Comparison of ENCODE assay signal across 8 cellular contexts in genomic region chr4:85778809-85779124, GRCh38.
A peak's percentile ranks its signal among the peaks of the same experiment; 100 is the strongest.
DNase-seq lines count a peak whose midpoint lies in the region; ATAC-seq and TF ChIP-seq lines count a peak whose summit lies in the region.

No MANE protein-coding gene starts in this region.

- H3K36me3 Mint-ChIP-seq in CD8-positive, alpha-beta memory T cell = no peaks in the 10 kb centered on the region

- peaks cover 0 to 7% (median 0%) of the 10 kb centered on the region in 5 donors for H3K9me3 Mint-ChIP-seq in CD8-positive, alpha-beta memory T cell

- CTCF ChIA-PET in CD8-positive, alpha-beta memory T cell (lab: Charles Lee) = no interaction called here

- H3K27me3 ChIP-seq in suprapubic skin = no peaks in the 10 kb centered on the region
- no peaks in the 10 kb centered on the region for H3K27me3 ChIP-seq in CD8-positive, alpha-beta memory T cell (ENCODE audit: insufficient read depth, low read length, poor library complexity, severe bottlenecking)

- H3K27me3 Mint-ChIP-seq in CD8-positive, alpha-beta memory T cell = no peaks in the 10 kb centered on the region

- no peak for TF ChIP-seq POLR2A in suprapubic skin (IDR thresholded peaks at IDR 0.05)

- TF ChIP-seq CTCF in fibroblast of the aortic adventitia (IDR thresholded peaks at IDR 0.05; ENCODE audit: insufficient read depth, low read length) = no peak
- TF ChIP-seq CTCF in suprapubic skin (IDR thresholded peaks at IDR 0.05) = no peak

- ATAC-seq in GM21423 (IDR thresholded peaks at IDR 0.05; ENCODE audit: unreplicated experiment) (peak; percentile 76), HG03558 (IDR thresholded peaks at IDR 0.05; ENCODE audit: extremely low read depth, unreplicated experiment) (peak; percentile 57)

- no peak for TF ChIP-seq EP300 in suprapubic skin (IDR thresholded peaks at IDR 0.05)

- WGBS in suprapubic skin = 42% methylated on average over 3 of the region's 3 CpGs

- no peaks in the 10 kb centered on the region for H3K36me3 ChIP-seq in suprapubic skin
- no peaks in the 10 kb centered on the region for H3K36me3 ChIP-seq in CD8-positive, alpha-beta memory T cell (ENCODE audit: insufficient read depth, low read length)

- peak overlapping the region; percentile 57 for H3K27ac ChIP-seq in suprapubic skin
- no peak overlapping the region for H3K27ac ChIP-seq in CD8-positive, alpha-beta memory T cell (ENCODE audit: low read depth, low read length)

- H3K4me3 Mint-ChIP-seq in CD8-positive, alpha-beta memory T cell = no peak overlapping the region

- no peaks in the 10 kb centered on the region for H3K4me1 Mint-ChIP-seq in CD8-positive, alpha-beta memory T cell

- peaks cover 10% of the 10 kb centered on the region for H3K4me1 ChIP-seq in suprapubic skin
- no peaks in the 10 kb centered on the region for H3K4me1 ChIP-seq in CD8-positive, alpha-beta memory T cell (ENCODE audit: insufficient read depth, low read length)

- peak; percentile 58 for DNase-seq in fibroblast of the aortic adventitia (ENCODE audit: low read depth)
- no peak for DNase-seq in suprapubic skin (ENCODE audit: low spot score in 2 of 2)
- no peak for DNase-seq in nucleus accumbens (lab: John Stamatoyannopoulos, UW)
- DNase-seq in CD8-positive, alpha-beta memory T cell = no peak
- DNase-seq in NK-92 (lab: John Stamatoyannopoulos, UW; ENCODE audit: unreplicated experiment) = no peak
- no peak for DNase-seq in hypothalamus (lab: John Stamatoyannopoulos, UW)

- H3K4me3 ChIP-seq in fibroblast of the aortic adventitia (ENCODE audit: low read depth, low read length) (peak overlapping the region; percentile 67), suprapubic skin (no peak overlapping the region)
- H3K4me3 ChIP-seq in CD8-positive, alpha-beta memory T cell (ENCODE audit: low read length) = no peak overlapping the region

- no peak overlapping the region for H3K27ac Mint-ChIP-seq in CD8-positive, alpha-beta memory T cell

- POLR2A ChIA-PET in CD8-positive, alpha-beta memory T cell (lab: Charles Lee) = no interaction called here

- H3K9me3 ChIP-seq in suprapubic skin = no peaks in the 10 kb centered on the region
- H3K9me3 ChIP-seq in CD8-positive, alpha-beta memory T cell (ENCODE audit: low read length) = no peaks in the 10 kb centered on the region
